In the genomic region with DNA sequence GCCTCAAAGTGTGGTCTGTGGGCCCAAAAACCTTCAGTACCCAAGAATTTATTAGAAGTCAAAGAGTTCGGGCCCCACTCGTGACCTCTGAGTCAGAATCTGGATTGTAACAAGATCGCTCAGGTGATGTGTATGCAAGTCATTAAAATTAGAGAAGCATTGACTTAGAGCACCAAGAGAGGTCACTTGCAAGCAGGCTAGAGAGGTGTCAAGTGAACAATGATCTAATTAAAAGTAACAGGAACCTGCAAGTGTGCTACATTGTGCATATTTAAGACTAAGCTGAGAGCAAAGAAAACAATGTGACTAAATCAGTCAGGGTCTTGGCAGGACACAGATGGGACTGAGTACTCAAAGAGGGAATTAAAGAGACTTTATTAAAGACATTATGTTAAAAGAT, we compare ENCODE assay signal across 16 cellular contexts.
DNase-seq lines count a peak whose midpoint lies in the region; ATAC-seq and TF ChIP-seq lines count a peak whose summit lies in the region.
"Had no signal": no experiment of that assay in that cellular context is flagged by ENCODE, and none has a peak within 500 bp of the region (broad histone marks: within the 10 kb centered on the region; RNA-seq: fewer than 3 reads in every experiment).

No MANE protein-coding gene starts in this region.

- no peak overlapping the region for H3K4me3 ChIP-seq in left lung
- H3K4me3 ChIP-seq: GM23338 had no signal

- no peaks in the 10 kb centered on the region for H3K36me3 ChIP-seq in left lung

- intact Hi-C loops in left lung (cut with DNase I) = no loop called here

- ATAC-seq in left lung = peak; percentile 54
- no peak for ATAC-seq in HG02588 (IDR thresholded peaks at IDR 0.05; ENCODE audit: unreplicated experiment)
- ATAC-seq: GM23338, HCT116 had no signal

- no peak for TF ChIP-seq CTCF in left lung (IDR thresholded peaks at IDR 0.05)

- no peaks in the 10 kb centered on the region for H3K4me1 ChIP-seq in left lung

- no peak overlapping the region for H3K27ac ChIP-seq in left lung

- DNase-seq in NCI-H524 (lab: John Stamatoyannopoulos, UW) (peak; percentile 82 to 96), NCI-H82 (lab: John Stamatoyannopoulos, UW) (peak; percentile 88), left lung (no peak), NCI-H345 (lab: John Stamatoyannopoulos, UW) (no peak)
- no peak for DNase-seq in stimulated activated CD4-positive, alpha-beta T cell treated with anti-CD3 and anti-CD28 coated beads, Interleukin-4, amount 100 ng/mL, for 24 hours
- DNase-seq: C1 segment of cervical spinal cord; Calu3; CD4-positive, alpha-beta memory T cell; COR-L47; DMS53; DMS79 treated with DMSO at 0.1 percent for 48 hours; GF-D8; H9 had no signal

- H3K9me3 ChIP-seq in left lung = no peaks in the 10 kb centered on the region

- no peaks in the 10 kb centered on the region for H3K27me3 ChIP-seq in left lung

Comparison
In these comparisons a context has a peak if more than half of its experiments do, and no peak if none do; other contexts are left out.
1. DNase-seq: peak in NCI-H524 (2 of 2) and NCI-H82 (single experiment); none in left lung (0 of 2), stimulated activated CD4-positive, alpha-beta T cell treated with anti-CD3 and anti-CD28 coated beads, Interleukin-4, amount 100 ng/mL, for 24 hours (single experiment) and NCI-H345 (single experiment).